Comparison of ENCODE assay signal across 9 cellular contexts in genomic region chr17:40350410-40351184, GRCh38. TPM values are rescaled to one million over a fixed set of nuclear protein-coding genes. Genes with fewer than 3 reads are reported as not detected.
DNase-seq lines count a peak whose midpoint lies in the region; ATAC-seq and TF ChIP-seq lines count a peak whose summit lies in the region.
"Had no signal": no experiment of that assay in that cellular context is flagged by ENCODE, and none has a peak within 500 bp of the region (broad histone marks: within the 10 kb centered on the region; RNA-seq: fewer than 3 reads in every experiment).

No MANE protein-coding gene starts in this region.

- no peaks in the 10 kb centered on the region for H3K79me2 ChIP-seq in neural progenitor cell (ENCODE audit: low read depth)

- H3K4me1 ChIP-seq in HAP-1 = peaks cover 25% of the 10 kb centered on the region
- H3K4me1 ChIP-seq in endodermal cell (ENCODE audit: control insufficient read depth, insufficient read depth, low read length) = peaks cover 8% of the 10 kb centered on the region
- H3K4me1 ChIP-seq in neural progenitor cell = peaks cover 53% of the 10 kb centered on the region

- H3K9ac ChIP-seq in endodermal cell (ENCODE audit: extremely low read depth, low read length, poor library complexity, severe bottlenecking) (peak overlapping the region; percentile 20), neural progenitor cell (no peak overlapping the region)

- peak overlapping the region; percentile 97 for H3K27ac ChIP-seq in endodermal cell (ENCODE audit: low read depth, low read length)
- no peak overlapping the region for H3K27ac ChIP-seq in neural progenitor cell

- ATAC-seq in HG03432 (IDR thresholded peaks at IDR 0.05; ENCODE audit: unreplicated experiment) = no peak
- no peak for ATAC-seq in GM19463 (IDR thresholded peaks at IDR 0.05; ENCODE audit: unreplicated experiment)
- no peak for ATAC-seq in GM21447 (IDR thresholded peaks at IDR 0.05; ENCODE audit: unreplicated experiment)
- ATAC-seq in HG03520 (IDR thresholded peaks at IDR 0.05; ENCODE audit: unreplicated experiment) = no peak

- H3K4me3 Mint-ChIP-seq in endodermal cell (no peak overlapping the region), neural progenitor cell (peak overlapping the region; percentile 77)

- H3K27ac Mint-ChIP-seq in endodermal cell (peak overlapping the region; percentile 87), neural progenitor cell (peak overlapping the region; percentile 98)

- H3K27me3 ChIP-seq in HAP-1 (ENCODE audit: low read depth) = no peaks in the 10 kb centered on the region
- no peaks in the 10 kb centered on the region for H3K27me3 ChIP-seq in endodermal cell (ENCODE audit: control insufficient read depth, insufficient read depth, low read length, poor library complexity, severe bottlenecking)
- H3K27me3 ChIP-seq in neural progenitor cell = peaks cover 11% of the 10 kb centered on the region

- DNase-seq in HAP-1 (ENCODE audit: low spot score in 2 of 2) = peak; percentile 15 to 69
- peak; percentile 9 for DNase-seq in NCI-H748 treated with DMSO at 0.1 percent for 48 hours (lab: John Stamatoyannopoulos, UW)
- peak; percentile 71 for DNase-seq in endodermal cell
- peak; percentile 90 for DNase-seq in neural progenitor cell (ENCODE audit: low spot score)
- DNase-seq: NCI-H446 treated with DMSO at 0.1 percent for 48 hours had no signal

- H3K9me3 ChIP-seq in HAP-1 (no peaks in the 10 kb centered on the region), endodermal cell (ENCODE audit: control insufficient read depth, low read length) (no peaks in the 10 kb centered on the region), neural progenitor cell (ENCODE audit: low read depth) (no peaks in the 10 kb centered on the region)

- no peak overlapping the region for H3K4me3 ChIP-seq in HAP-1
- H3K4me3 ChIP-seq in endodermal cell (ENCODE audit: low read length) = no peak overlapping the region
- peak overlapping the region; percentile 22 for H3K4me3 ChIP-seq in neural progenitor cell

- peak overlapping the region; percentile 76 for H3K4me2 ChIP-seq in neural progenitor cell

- 33 to 58% methylated on average over 5 to 16 of the region's 16 CpGs for WGBS in endodermal cell (ENCODE audit: insufficient coverage in 1 of 2, insufficient read length in 1 of 2), 2 experiments

- peaks cover 13% of the 10 kb centered on the region for H3F3A ChIP-seq in neural progenitor cell (ENCODE audit: low read depth)

- peaks cover 5% of the 10 kb centered on the region for H3K36me3 ChIP-seq in HAP-1 (replicated peaks)
- peaks cover 47% of the 10 kb centered on the region for H3K36me3 ChIP-seq in endodermal cell (ENCODE audit: control insufficient read depth, insufficient read depth, low read length)
- H3K36me3 ChIP-seq in neural progenitor cell = no peaks in the 10 kb centered on the region

- H3K9me3 Mint-ChIP-seq in endodermal cell (no peaks in the 10 kb centered on the region), neural progenitor cell (no peaks in the 10 kb centered on the region)

- H2AFZ ChIP-seq in neural progenitor cell (replicated peaks) = no peak overlapping the region

- in situ Hi-C loops in HAP-1 (cut with MboI; ENCODE audit: low sequenced_read_pairs) = loop anchor here (5.0 kb wide), 1 partner anchor 48 kb away; no protein-coding TSS in a partner anchor

- TF ChIP-seq CTCF in endodermal cell (conservative IDR thresholded peaks at IDR 0.05) = no peak
- TF ChIP-seq CTCF in neural progenitor cell (IDR thresholded peaks at IDR 0.05) = no peak

- peaks cover 42% of the 10 kb centered on the region for H3K36me3 Mint-ChIP-seq in endodermal cell (ENCODE audit: low read depth)
- peaks cover 14% of the 10 kb centered on the region for H3K36me3 Mint-ChIP-seq in neural progenitor cell

- peaks cover 42% of the 10 kb centered on the region for H3K4me1 Mint-ChIP-seq in endodermal cell
- peaks cover 73% of the 10 kb centered on the region for H3K4me1 Mint-ChIP-seq in neural progenitor cell

- H3K27me3 Mint-ChIP-seq in endodermal cell (ENCODE audit: insufficient read depth) = no peaks in the 10 kb centered on the region
- no peaks in the 10 kb centered on the region for H3K27me3 Mint-ChIP-seq in neural progenitor cell (ENCODE audit: insufficient read depth, low read depth)

- peaks cover 53% of the 10 kb centered on the region for H4K20me1 ChIP-seq in neural progenitor cell (ENCODE audit: low read depth)

RNA-seq across cellular contexts. Expression of gene GJD3, which starts 13.9 kb away (rescaled TPM):
- total RNA-seq in endodermal cell = not detected
- not detected for polyA plus RNA-seq in endodermal cell (2013, experiment 1 of 2)
- not detected for polyA plus RNA-seq in endodermal cell (2013, experiment 2 of 2)
- total RNA-seq in neural progenitor cell (ENCODE audit: low replicate concordance) = not detected in 2 replicates

RNA-seq across cellular contexts. Expression of gene RARA, which starts 41.6 kb away (rescaled TPM):
- total RNA-seq in endodermal cell = 10 to 100 TPM; 22.7 to 27.6 TPM
- 51.2 TPM for polyA plus RNA-seq in endodermal cell (2013, experiment 1 of 2)
- 49.4 TPM for polyA plus RNA-seq in endodermal cell (2013, experiment 2 of 2)
- 9.0 and 9.4 TPM in 2 replicates for total RNA-seq in neural progenitor cell (ENCODE audit: low replicate concordance)

Comparison
In these comparisons a context has a peak if more than half of its experiments do, and no peak if none do; other contexts are left out.
1. DNase-seq: peak in every context shown above with its lines; median percentile 90 in neural progenitor cell; 71 in endodermal cell; 42 in HAP-1; 9 in NCI-H748 treated with DMSO at 0.1 percent for 48 hours.